33 cellular contexts compared by ENCODE assay signal in genomic region chr6:4822476-4822875, GRCh38.
"Had no signal": no experiment of that assay in that cellular context is flagged by ENCODE, and none has a peak within 500 bp of the region (broad histone marks: within the 10 kb centered on the region; RNA-seq: fewer than 3 reads in every experiment).

No MANE protein-coding gene starts in this region.

- H3K4me3 Mint-ChIP-seq: activated CD4-positive, alpha-beta memory T cell treated with anti-CD3 and anti-CD28 coated beads for 36 hours; activated CD4-positive, alpha-beta T cell treated with anti-CD3 and anti-CD28 coated beads for 36 hours; activated CD4-positive, alpha-beta T cell treated with anti-CD3 and anti-CD28 coated beads, Interleukin-2, amount 10 ng/mL, durations not matched to agents 24 days and 14 days; activated CD8-positive, alpha-beta memory T cell treated with anti-CD3 and anti-CD28 coated beads, Interleukin-2, amount 10 ng/mL, durations not matched to agents 7 days and 5 days; activated CD8-positive, alpha-beta T cell treated with anti-CD3 and anti-CD28 coated beads, Interleukin-2, amount 10 ng/mL, durations not matched to agents 7 days and 5 days; activated naive CD4-positive, alpha-beta T cell treated with anti-CD3 and anti-CD28 coated beads for 36 hours; activated naive CD4-positive, alpha-beta T cell treated with anti-CD3 and anti-CD28 coated beads, Interleukin-2, amount 50 U/mL, for 24 hours; activated naive CD8-positive, alpha-beta T cell treated with anti-CD3 and anti-CD28 coated beads for 36 hours; activated naive CD8-positive, alpha-beta T cell treated with anti-CD3 and anti-CD28 coated beads, Interleukin-2, amount 50 U/mL, for 24 hours; activated T-helper 1 cell treated with anti-CD3 and anti-CD28 coated beads, Interleukin-12 subunit alpha, Interleukin-12 subunit beta, Interleukin-2, Interleukin-4 antibody, amounts not matched to agents 30 ng/mL and 10 ng/mL and 1 ng/mL, durations not matched to agents 14 hours and 24 hours and 36 hours; effector memory CD8-positive, alpha-beta T cell had no signal

- DNase-seq: activated CD4-positive, alpha-beta memory T cell treated with anti-CD3 and anti-CD28 coated beads for 36 hours; activated CD4-positive, alpha-beta T cell treated with anti-CD3 and anti-CD28 coated beads for 36 hours; activated CD4-positive, alpha-beta T cell treated with anti-CD3 and anti-CD28 coated beads, Interleukin-2, amount 10 ng/mL, durations not matched to agents 24 days and 14 days; activated CD4-positive, CD25-positive, alpha-beta regulatory T cell; activated CD4-positive, CD25-positive, alpha-beta regulatory T cell treated with anti-CD3 and anti-CD28 coated beads, Interleukin-2, amount 50 U/mL, for 72 hours; activated CD8-positive, alpha-beta memory T cell treated with anti-CD3 and anti-CD28 coated beads, Interleukin-2, amount 10 ng/mL, durations not matched to agents 7 days and 5 days; activated CD8-positive, alpha-beta memory T cell treated with anti-CD3 and anti-CD28 coated beads, Interleukin-2, amount 50 U/mL, for 4 hours; activated CD8-positive, alpha-beta T cell treated with anti-CD3 and anti-CD28 coated beads, Interleukin-2, amount 10 ng/mL, durations not matched to agents 7 days and 5 days; activated effector memory CD4-positive, alpha-beta T cell treated with anti-CD3 and anti-CD28 coated beads, Interleukin-2, amount 50 U/mL, for 16 hours; activated naive CD4-positive, alpha-beta T cell treated with anti-CD3 and anti-CD28 coated beads for 36 hours; activated naive CD8-positive, alpha-beta T cell treated with anti-CD3 and anti-CD28 coated beads for 36 hours; activated naive CD8-positive, alpha-beta T cell treated with anti-CD3 and anti-CD28 coated beads, Interleukin-2, amount 50 U/mL, for 24 hours; activated T-cell treated with anti-CD3 and anti-CD28 coated beads, Interleukin-2, amount 50 U/mL, for 1 hour; activated T-cell treated with anti-CD3 and anti-CD28 coated beads, Interleukin-2, amount 50 U/mL, for 48 hours; adrenal gland; amygdala; aorta; body of pancreas; caudate nucleus; cortex of kidney; dermis blood vessel endothelial cell; effector CD4-positive, alpha-beta T cell; effector memory CD8-positive, alpha-beta T cell; erythroblast; foreskin melanocyte; heart right ventricle; T-helper 2 cell had no signal

- H3K36me3 ChIP-seq: adrenal gland, esophagus muscularis mucosa, gastroesophageal sphincter, heart right ventricle had no signal

- H3K27ac ChIP-seq: adrenal gland, body of pancreas, esophagus muscularis mucosa, gastroesophageal sphincter, heart right ventricle had no signal

- H3K27me3 Mint-ChIP-seq: activated CD4-positive, alpha-beta memory T cell treated with anti-CD3 and anti-CD28 coated beads for 36 hours; activated CD4-positive, alpha-beta T cell treated with anti-CD3 and anti-CD28 coated beads for 36 hours; activated CD4-positive, alpha-beta T cell treated with anti-CD3 and anti-CD28 coated beads, Interleukin-2, amount 10 ng/mL, durations not matched to agents 24 days and 14 days; activated CD8-positive, alpha-beta memory T cell treated with anti-CD3 and anti-CD28 coated beads, Interleukin-2, amount 10 ng/mL, durations not matched to agents 7 days and 5 days; activated naive CD4-positive, alpha-beta T cell treated with anti-CD3 and anti-CD28 coated beads, Interleukin-2, amount 50 U/mL, for 24 hours; activated naive CD8-positive, alpha-beta T cell treated with anti-CD3 and anti-CD28 coated beads for 36 hours; activated naive CD8-positive, alpha-beta T cell treated with anti-CD3 and anti-CD28 coated beads, Interleukin-2, amount 50 U/mL, for 24 hours; effector memory CD8-positive, alpha-beta T cell had no signal

- FAIRE-seq: colon had no signal

- H3K27ac Mint-ChIP-seq: activated CD4-positive, alpha-beta memory T cell treated with anti-CD3 and anti-CD28 coated beads for 36 hours; activated CD4-positive, alpha-beta T cell treated with anti-CD3 and anti-CD28 coated beads for 36 hours; activated CD4-positive, alpha-beta T cell treated with anti-CD3 and anti-CD28 coated beads, Interleukin-2, amount 10 ng/mL, durations not matched to agents 24 days and 14 days; activated CD8-positive, alpha-beta memory T cell treated with anti-CD3 and anti-CD28 coated beads, Interleukin-2, amount 10 ng/mL, durations not matched to agents 7 days and 5 days; activated CD8-positive, alpha-beta T cell treated with anti-CD3 and anti-CD28 coated beads, Interleukin-2, amount 10 ng/mL, durations not matched to agents 7 days and 5 days; activated naive CD4-positive, alpha-beta T cell treated with anti-CD3 and anti-CD28 coated beads for 36 hours; activated naive CD4-positive, alpha-beta T cell treated with anti-CD3 and anti-CD28 coated beads, Interleukin-2, amount 50 U/mL, for 24 hours; activated naive CD8-positive, alpha-beta T cell treated with anti-CD3 and anti-CD28 coated beads for 36 hours; activated naive CD8-positive, alpha-beta T cell treated with anti-CD3 and anti-CD28 coated beads, Interleukin-2, amount 50 U/mL, for 24 hours; activated T-helper 1 cell treated with anti-CD3 and anti-CD28 coated beads, Interleukin-12 subunit alpha, Interleukin-12 subunit beta, Interleukin-2, Interleukin-4 antibody, amounts not matched to agents 30 ng/mL and 10 ng/mL and 1 ng/mL, durations not matched to agents 14 hours and 24 hours and 36 hours; activated T-helper 2 cell treated with anti-CD3 and anti-CD28 coated beads, Interferon-gamma antibody, Interleukin-2, Interleukin-4, amounts not matched to agents 10 μg/mL and 5 μg/mL and 100 μg/mL, durations not matched to agents 14 hours and 24 hours and 36 hours; effector memory CD8-positive, alpha-beta T cell had no signal

- ATAC-seq: activated CD4-positive, alpha-beta T cell treated with anti-CD3 and anti-CD28 coated beads for 36 hours; activated CD8-positive, alpha-beta memory T cell treated with anti-CD3 and anti-CD28 coated beads, Interleukin-2, amount 10 ng/mL, durations not matched to agents 7 days and 5 days; activated CD8-positive, alpha-beta T cell treated with anti-CD3 and anti-CD28 coated beads, Interleukin-2, amount 10 ng/mL, durations not matched to agents 7 days and 5 days; activated naive CD8-positive, alpha-beta T cell treated with anti-CD3 and anti-CD28 coated beads, Interleukin-2, amount 50 U/mL, for 24 hours; body of pancreas; effector memory CD8-positive, alpha-beta T cell; gastroesophageal sphincter; heart right ventricle had no signal

- H3K4me1 ChIP-seq: body of pancreas had no signal

- H3K4me3 ChIP-seq: adrenal gland, body of pancreas, esophagus muscularis mucosa, gastroesophageal sphincter, heart right ventricle had no signal

- H3K27me3 ChIP-seq: adrenal gland, body of pancreas, esophagus muscularis mucosa, gastroesophageal sphincter, heart right ventricle had no signal
